In genomic region chr11:117313828-117314768, GRCh38 we compare ENCODE assay signal across 1 cellular context.
TF ChIP-seq lines count a peak whose summit lies in the region.

No MANE protein-coding gene starts in this region.

TF ChIP-seq in HepG2, 621 proteins besides CTCF, POLR2A, EP300 and RAD21:
- 0 out of 2 replicates have a peak, but pooled peaks have one; percentile 50 for TF ChIP-seq ZNF749 (CRISPR knock-in tag; IDR thresholded peaks at IDR 0.05; ENCODE audit: borderline replicate concordance)
- TF ChIP-seq TBX2 (CRISPR knock-in tag; IDR thresholded peaks at IDR 0.05; ENCODE audit: borderline replicate concordance), result 0 out of 2 replicates have a peak, but pooled peaks have one; percentile 40
- TF ChIP-seq, protein P1, sequence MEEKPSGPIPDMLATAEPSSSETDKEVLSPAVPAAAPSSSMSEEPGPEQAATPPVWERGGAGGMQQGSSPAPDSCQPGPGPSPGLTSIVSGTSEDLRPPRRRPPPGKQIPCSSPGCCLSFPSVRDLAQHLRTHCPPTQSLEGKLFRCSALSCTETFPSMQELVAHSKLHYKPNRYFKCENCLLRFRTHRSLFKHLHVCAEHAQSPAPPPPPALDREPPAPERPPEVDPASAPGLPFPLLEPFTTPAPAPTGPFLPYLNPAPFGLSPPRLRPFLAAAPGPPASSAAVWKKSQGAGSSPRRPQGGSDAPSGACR (CRISPR knock-in tag; IDR thresholded peaks at IDR 0.05), result no peak
- TF ChIP-seq ZMYM3 (CRISPR knock-in tag; IDR thresholded peaks at IDR 0.05), result 0 out of 2 replicates have a peak, but pooled peaks have one; percentile 50
- TF ChIP-seq ZFP62 (CRISPR knock-in tag; IDR thresholded peaks at IDR 0.05), result no peak
- peak; percentile 98 for TF ChIP-seq ZNF768 (CRISPR knock-in tag; IDR thresholded peaks at IDR 0.05)
- no peak for TF ChIP-seq PCBP2 (optimal IDR thresholded peaks at IDR 0.05; ENCODE audit: low read depth, low read length, poor library complexity, severe bottlenecking)
- TF ChIP-seq ZNF7 (CRISPR knock-in tag; IDR thresholded peaks at IDR 0.05), result peak; percentile 88
- no peak for TF ChIP-seq SIN3B (IDR thresholded peaks at IDR 0.05; ENCODE audit: low read length)
- no peak for TF ChIP-seq KLF9 (CRISPR knock-in tag; IDR thresholded peaks at IDR 0.05; ENCODE audit: low read depth)
